ENCODE assay signal across 14 cellular contexts in the genomic region with DNA sequence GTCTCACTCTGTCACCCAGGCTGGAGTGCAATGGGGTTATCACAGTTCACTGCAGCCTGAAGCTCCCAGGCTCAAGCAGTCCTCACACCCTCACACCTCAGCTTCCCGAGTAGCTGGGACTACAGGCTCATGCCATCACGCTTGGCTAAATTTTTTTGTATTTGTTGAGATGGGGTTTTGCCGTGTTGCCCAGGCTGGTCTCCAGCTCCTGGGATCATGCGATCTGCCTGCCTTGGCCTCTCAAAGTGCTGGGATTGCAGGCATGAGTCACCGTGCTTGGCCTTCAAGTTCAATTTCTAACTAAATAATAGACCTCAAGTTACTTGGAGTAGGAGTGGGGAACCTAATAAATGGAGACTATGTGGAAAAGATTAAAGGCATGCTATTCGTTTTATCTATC. TPM values are rescaled to one million over a fixed set of nuclear protein-coding genes. Genes with fewer than 3 reads are reported as not detected.
DNase-seq lines count a peak whose midpoint lies in the region; ATAC-seq and TF ChIP-seq lines count a peak whose summit lies in the region.
"Had no signal": no experiment of that assay in that cellular context is flagged by ENCODE, and none has a peak within 500 bp of the region (broad histone marks: within the 10 kb centered on the region; RNA-seq: fewer than 3 reads in every experiment).

No MANE protein-coding gene starts in this region.

- H3K27me3 Mint-ChIP-seq in MCF 10A (ENCODE audit: insufficient read depth, unreplicated experiment) (no peaks in the 10 kb centered on the region), GM23338 (ENCODE audit: insufficient read depth, low read depth, poor library complexity) (peaks cover 1% of the 10 kb centered on the region)

- no peak for TF ChIP-seq CTCF in MCF 10A (IDR thresholded peaks at IDR 0.05; ENCODE audit: unreplicated experiment)
- TF ChIP-seq CTCF in mammary epithelial cell (conservative IDR thresholded peaks at IDR 0.05 in 1 of 2, IDR thresholded peaks at IDR 0.05 in 1 of 2; ENCODE audit: extremely low read depth in 1 of 2, insufficient read depth in 1 of 2, low read depth in 1 of 2, low read length in 2 of 2): no peak
- no peak for TF ChIP-seq CTCF in brain microvascular endothelial cell (IDR thresholded peaks at IDR 0.05; ENCODE audit: low read depth, low read length, missing control alignments)
- TF ChIP-seq CTCF in left lung (IDR thresholded peaks at IDR 0.05): no peak
- no peak for TF ChIP-seq CTCF in GM23338 (conservative IDR thresholded peaks at IDR 0.05; ENCODE audit: low read depth in 2 of 2)

- in situ Hi-C loops in mammary epithelial cell (cut with MboI; ENCODE audit: low sequenced_read_pairs in 2 of 2) (no loop called here), brain microvascular endothelial cell (cut with HindIII; ENCODE audit: low pct_ligation_motif_present, low sequenced_read_pairs) (no loop called here)

- no peak overlapping the region for H3K9ac ChIP-seq in mammary epithelial cell (ENCODE audit: insufficient read depth, low read length)

- H3K27ac Mint-ChIP-seq in MCF 10A (ENCODE audit: low read depth, unreplicated experiment): peak overlapping the region; percentile 61
- H3K27ac Mint-ChIP-seq in GM23338: no peak overlapping the region

- H3K27me3 ChIP-seq in mammary epithelial cell (ENCODE audit: insufficient read depth, low read length) (no peaks in the 10 kb centered on the region), brain microvascular endothelial cell (replicated peaks) (no peaks in the 10 kb centered on the region), left lung (no peaks in the 10 kb centered on the region), GM23338 (ENCODE audit: insufficient read depth) (no peaks in the 10 kb centered on the region)

- H3K27ac ChIP-seq in mammary epithelial cell (ENCODE audit: insufficient read depth, low read depth, low read length) (no peak overlapping the region), brain microvascular endothelial cell (no peak overlapping the region), left lung (no peak overlapping the region), GM23338 (ENCODE audit: low read depth) (no peak overlapping the region)
- H3K27ac ChIP-seq: prostate gland had no signal

- H3K9me3 ChIP-seq in mammary epithelial cell (replicated peaks; ENCODE audit: insufficient read depth, low read length): no peaks in the 10 kb centered on the region
- H3K9me3 ChIP-seq in left lung: no peaks in the 10 kb centered on the region
- H3K9me3 ChIP-seq: prostate gland had no signal

- H3K4me3 ChIP-seq in mammary epithelial cell (replicated peaks in 1 of 3; ENCODE audit: insufficient read depth in 1 of 3, low read depth in 2 of 3, low read length in 3 of 3) (no peak overlapping the region), brain microvascular endothelial cell (ENCODE audit: low read depth, low read length) (no peak overlapping the region), left lung (no peak overlapping the region), GM23338 (no peak overlapping the region)
- H3K4me3 ChIP-seq: prostate gland had no signal

- H3K36me3 Mint-ChIP-seq in MCF 10A (ENCODE audit: insufficient read depth, unreplicated experiment): no peaks in the 10 kb centered on the region
- peaks cover 7% of the 10 kb centered on the region; the same call in 2 of the 3 replicates for H3K36me3 Mint-ChIP-seq in GM23338 (ENCODE audit: low read depth)

- H3K4me2 ChIP-seq in mammary epithelial cell (ENCODE audit: insufficient read depth, low read depth, low read length) (no peak overlapping the region), GM23338 (no peak overlapping the region)

- peaks cover 3% of the 10 kb centered on the region for H3K4me1 ChIP-seq in mammary epithelial cell (ENCODE audit: insufficient read depth, low read length)
- no peaks in the 10 kb centered on the region for H3K4me1 ChIP-seq in left lung
- no peaks in the 10 kb centered on the region for H3K4me1 ChIP-seq in GM23338 (ENCODE audit: insufficient read depth)
- H3K4me1 ChIP-seq: prostate gland had no signal

- dilution Hi-C loops in mammary epithelial cell (cut with HindIII; ENCODE audit: low sequenced_read_pairs): no loop called here

- H3K4me1 Mint-ChIP-seq in MCF 10A (ENCODE audit: insufficient read depth, unreplicated experiment): peaks cover 3% of the 10 kb centered on the region
- H3K4me1 Mint-ChIP-seq in GM23338: no peaks in the 10 kb centered on the region

- CTCF ChIA-PET in MCF 10A (lab: Yijun Ruan, JAX) (interaction anchor here (0.6 to 1.4 kb wide), 6 partner anchors 10 to 357 kb away, joined by 3 to 4 read pairs (median 3); no protein-coding TSS in a partner anchor), mammary epithelial cell (lab: Charles Lee; ENCODE audit: low non-redundant PET) (no interaction called here)

- peaks cover 3% of the 10 kb centered on the region for H3K36me3 ChIP-seq in mammary epithelial cell (ENCODE audit: insufficient read depth, low read length)
- no peaks in the 10 kb centered on the region for H3K36me3 ChIP-seq in brain microvascular endothelial cell (replicated peaks)
- H3K36me3 ChIP-seq in left lung: no peaks in the 10 kb centered on the region
- H3K36me3 ChIP-seq in GM23338 (ENCODE audit: insufficient read depth): no peaks in the 10 kb centered on the region
- H3K36me3 ChIP-seq: prostate gland had no signal

- H3K79me2 ChIP-seq in mammary epithelial cell (ENCODE audit: insufficient read depth, low read length) (no peaks in the 10 kb centered on the region), GM23338 (replicated peaks; ENCODE audit: insufficient read depth) (no peaks in the 10 kb centered on the region)

- intact Hi-C loops in MCF 10A (cut with micrococcal nuclease): no loop called here
- intact Hi-C loops in mammary epithelial cell (cut with micrococcal nuclease): no loop called here
- intact Hi-C loops in left lung (cut with DNase I): no loop called here

- H3K4me3 Mint-ChIP-seq in MCF 10A (ENCODE audit: unreplicated experiment) (no peak overlapping the region), GM23338 (no peak overlapping the region)

- H3K9me2 ChIP-seq in GM23338 (ENCODE audit: insufficient read depth): no peaks in the 10 kb centered on the region

- ATAC-seq in left lung (peak; percentile 96), GM21737 (IDR thresholded peaks at IDR 0.05; ENCODE audit: unreplicated experiment) (no peak), GM23338 (no peak)

- POLR2A ChIA-PET in MCF 10A (lab: Yijun Ruan, JAX): interaction anchor here (0.6 to 2.1 kb wide), 3 partner anchors 9 to 73 kb away, joined by 3 to 7 read pairs (median 4); a partner anchor contains a TSS

- no peaks in the 10 kb centered on the region for H3F3A ChIP-seq in GM23338 (replicated peaks; ENCODE audit: low read depth)

- no peaks in the 10 kb centered on the region for H4K20me1 ChIP-seq in mammary epithelial cell (ENCODE audit: insufficient read depth, low read length)
- H4K20me1 ChIP-seq in GM23338 (replicated peaks; ENCODE audit: insufficient read depth): no peaks in the 10 kb centered on the region

- BruUV-seq in MCF 10A (replicated peaks; lab: Mats Ljungman, UMichigan): no TSS peak
- BruUV-seq in mammary epithelial cell (replicated peaks; lab: Mats Ljungman, UMichigan): no TSS peak

- H2AFZ ChIP-seq in mammary epithelial cell (ENCODE audit: low read depth, low read length): no peak overlapping the region
- no peak overlapping the region for H2AFZ ChIP-seq in GM23338

- 81% methylated on average over 5 of the region's 6 CpGs for WGBS in mammary epithelial cell (ENCODE audit: low coverage, missing lambda C conversion rate)

- H3K9me3 Mint-ChIP-seq in MCF 10A (ENCODE audit: unreplicated experiment): no peaks in the 10 kb centered on the region
- no peaks in the 10 kb centered on the region for H3K9me3 Mint-ChIP-seq in GM23338

- DNase-seq in MCF 10A (ENCODE audit: unreplicated experiment): peak; percentile 54
- DNase-seq in mammary epithelial cell: no peak
- DNase-seq in brain microvascular endothelial cell: peak; percentile 64
- peak in 1 of 2 donors; percentile 72 for DNase-seq in left lung
- no peak for DNase-seq in NCI-H2081 treated with DMSO at 0.1 percent for 48 hours (lab: John Stamatoyannopoulos, UW)
- no peak for DNase-seq in NOMO-1 treated with DMSO at 0.1 percent for 48 hours (lab: John Stamatoyannopoulos, UW; ENCODE audit: unreplicated experiment)
- no peak for DNase-seq in GM23338 (ENCODE audit: low spot score)
- DNase-seq: 8988T; activated naive CD4-positive, alpha-beta T cell treated with anti-CD3 and anti-CD28 coated beads, Interleukin-2, amount 50 U/mL, for 16 hours; DMS79; hippocampal formation; KG1 had no signal

TF ChIP-seq in GM23338, 12 proteins besides CTCF, POLR2A, EP300 and RAD21 (continues in another document):
- TF ChIP-seq ZNF114 (CRISPR knock-in tag; IDR thresholded peaks at IDR 0.05) (no peak), JUNB (IDR thresholded peaks at IDR 0.05; ENCODE audit: unreplicated experiment) (no peak)
- TF ChIP-seq, protein P1, sequence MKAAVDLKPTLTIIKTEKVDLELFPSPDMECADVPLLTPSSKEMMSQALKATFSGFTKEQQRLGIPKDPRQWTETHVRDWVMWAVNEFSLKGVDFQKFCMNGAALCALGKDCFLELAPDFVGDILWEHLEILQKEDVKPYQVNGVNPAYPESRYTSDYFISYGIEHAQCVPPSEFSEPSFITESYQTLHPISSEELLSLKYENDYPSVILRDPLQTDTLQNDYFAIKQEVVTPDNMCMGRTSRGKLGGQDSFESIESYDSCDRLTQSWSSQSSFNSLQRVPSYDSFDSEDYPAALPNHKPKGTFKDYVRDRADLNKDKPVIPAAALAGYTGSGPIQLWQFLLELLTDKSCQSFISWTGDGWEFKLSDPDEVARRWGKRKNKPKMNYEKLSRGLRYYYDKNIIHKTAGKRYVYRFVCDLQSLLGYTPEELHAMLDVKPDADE (IDR thresholded peaks at IDR 0.05): no peak

RNA-seq across cellular contexts. Expression of a gene that starts 48.9 kb away (rescaled TPM):
- total RNA-seq in MCF 10A (2022): 4.8 and 9.7 TPM in 2 replicates
- total RNA-seq in mammary epithelial cell: 10 to 100 TPM in 1 of 2 donors, under 1 TPM in 1; 0.83 to 10.4 TPM
- 4.5 TPM for polyA plus RNA-seq in mammary epithelial cell
- 16.8 TPM for polyA minus RNA-seq in mammary epithelial cell
- 1 to 10 TPM; 2.3 TPM for total RNA-seq in left lung
- 22.5 and 26.2 TPM in 2 replicates for total RNA-seq in GM23338 (2014; rRNA removed; shearing (Covaris generic))
- polyA plus RNA-seq in GM23338 (2016; fragmentation: Nextera tagmentation; extraction: Ambion mirVana): 61.1 and 63.5 TPM in 2 replicates

Comparison
In these comparisons a context has a peak if more than half of its experiments do, and no peak if none do; other contexts are left out.
1. DNase-seq: peak in MCF 10A (single experiment) and brain microvascular endothelial cell (single experiment); none in mammary epithelial cell (single experiment), NCI-H2081 treated with DMSO at 0.1 percent for 48 hours (single experiment), NOMO-1 treated with DMSO at 0.1 percent for 48 hours (single experiment) and GM23338 (single experiment).